In genomic region chr6:166752097-166752496, GRCh38 we compare ENCODE assay signal across 14 cellular contexts.
DNase-seq lines count a peak whose midpoint lies in the region; ATAC-seq and FAIRE-seq lines count a peak whose summit lies in the region.
"Had no signal": no experiment of that assay in that cellular context is flagged by ENCODE, and none has a peak within 500 bp of the region (broad histone marks: within the 10 kb centered on the region; RNA-seq: fewer than 3 reads in every experiment).

No MANE protein-coding gene starts in this region.

- FAIRE-seq in G401.6 (lab: Jason Lieb, UNC), result peak; percentile 96

- H3K36me3 Mint-ChIP-seq in activated T-cell treated with anti-CD3 and anti-CD28 coated beads, Interleukin-2, amount 50 U/mL, for 24 hours (ENCODE audit: low read depth), result no peaks in the 10 kb centered on the region

- ATAC-seq in GM19351 (IDR thresholded peaks at IDR 0.05; ENCODE audit: unreplicated experiment) (peak; percentile 94), HG02763 (IDR thresholded peaks at IDR 0.05; ENCODE audit: unreplicated experiment) (peak; percentile 83), HG03457 (IDR thresholded peaks at IDR 0.05; ENCODE audit: unreplicated experiment) (peak; percentile 82)

- H3K27me3 Mint-ChIP-seq in activated T-cell treated with anti-CD3 and anti-CD28 coated beads, Interleukin-2, amount 50 U/mL, for 24 hours, result peaks cover 23% of the 10 kb centered on the region

- peaks cover 6% of the 10 kb centered on the region for H3K4me1 Mint-ChIP-seq in activated T-cell treated with anti-CD3 and anti-CD28 coated beads, Interleukin-2, amount 50 U/mL, for 24 hours (ENCODE audit: low read depth)

- H3K4me3 Mint-ChIP-seq in activated T-cell treated with anti-CD3 and anti-CD28 coated beads, Interleukin-2, amount 50 U/mL, for 24 hours, result no peak overlapping the region

- H3K27ac Mint-ChIP-seq in activated T-cell treated with anti-CD3 and anti-CD28 coated beads, Interleukin-2, amount 50 U/mL, for 24 hours, result no peak overlapping the region

- H3K9me3 Mint-ChIP-seq in activated T-cell treated with anti-CD3 and anti-CD28 coated beads, Interleukin-2, amount 50 U/mL, for 24 hours, result no peaks in the 10 kb centered on the region

- no peak for DNase-seq in activated T-cell treated with anti-CD3 and anti-CD28 coated beads, Interleukin-2, amount 50 U/mL, for 24 hours
- DNase-seq in stimulated activated naive CD4-positive, alpha-beta T cell treated with Interleukin-2 at 50 U/mL for 16 hours (lab: John Stamatoyannopoulos, UW), result no peak
- no peak for DNase-seq in D341Med (ENCODE audit: low spot score)
- DNase-seq in DMS153 treated with DMSO at 0.1 percent for 48 hours (lab: John Stamatoyannopoulos, UW; ENCODE audit: unreplicated experiment), result no peak
- DNase-seq: activated CD8-positive, alpha-beta memory T cell treated with anti-CD3 and anti-CD28 coated beads for 24 hours; effector CD8-positive, alpha-beta T cell; left ventricle myocardium inferior; NCI-H1105 treated with DMSO at 0.1 percent for 48 hours; stimulated activated CD4-positive, alpha-beta T cell treated with anti-CD3 and anti-CD28 coated beads, Interleukin-4, amount 100 ng/mL, for 4 hours; testis had no signal
